Comparison of ENCODE assay signal across 1 cellular context in genomic region chr19:7856277-7856581, GRCh38.
TF ChIP-seq lines count a peak whose summit lies in the region.

No MANE protein-coding gene starts in this region.

TF ChIP-seq in H1, 55 proteins besides CTCF, POLR2A, EP300 and RAD21:
- TF ChIP-seq RXRA (IDR thresholded peaks at IDR 0.05; ENCODE audit: insufficient read depth, low read depth, low read length) (no peak), HDAC6 (IDR thresholded peaks at IDR 0.05; ENCODE audit: low read depth, low read length) (no peak)
